In the genomic region with DNA sequence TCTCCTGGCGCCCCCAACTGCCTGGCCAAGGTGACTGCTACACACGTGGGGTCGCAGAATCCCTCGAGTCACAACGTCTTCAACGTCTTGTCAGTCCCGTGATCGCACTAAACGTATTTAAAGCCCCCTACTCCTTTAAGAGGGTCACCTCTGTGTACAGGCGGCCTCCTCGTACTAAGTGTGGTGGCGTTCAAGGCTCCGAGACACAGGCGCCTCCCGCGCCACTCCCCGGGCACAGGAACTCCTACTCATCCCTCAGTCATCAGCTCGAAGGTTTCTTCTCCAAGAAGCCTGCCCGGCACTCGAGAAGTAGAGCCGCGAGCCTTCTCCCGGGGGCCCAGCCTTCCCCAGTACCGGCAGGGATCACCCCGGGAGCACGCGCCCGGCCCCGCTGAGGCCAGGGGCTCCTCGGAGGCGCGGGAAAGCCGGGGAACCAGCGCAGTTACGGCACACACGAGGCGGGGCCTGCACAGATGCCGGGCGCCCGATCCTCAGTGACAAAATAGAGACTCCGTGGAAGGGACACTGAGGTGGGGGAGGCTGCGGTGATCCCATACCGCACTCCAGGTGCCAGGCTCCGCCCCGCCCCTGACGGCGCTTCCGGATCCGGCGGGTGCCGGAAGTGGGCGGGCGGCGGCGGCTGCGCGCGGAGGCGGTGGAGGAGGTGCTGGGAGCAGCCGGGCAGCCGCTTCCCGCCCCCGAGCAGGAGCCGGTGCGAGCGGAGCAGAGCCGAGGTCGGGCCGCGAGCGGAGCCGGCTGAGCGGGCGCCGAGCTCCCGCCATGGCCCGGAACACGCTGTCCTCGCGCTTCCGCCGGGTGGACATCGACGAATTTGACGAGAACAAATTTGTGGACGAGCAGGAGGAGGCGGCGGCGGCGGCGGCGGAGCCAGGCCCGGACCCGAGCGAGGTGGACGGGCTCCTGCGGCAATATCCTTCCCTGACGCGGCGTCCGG, we compare ENCODE assay signal across 8 cellular contexts. TPM values are rescaled to one million over a fixed set of nuclear protein-coding genes. Genes with fewer than 3 reads are reported as not detected.
DNase-seq lines count a peak whose midpoint lies in the region; ATAC-seq and TF ChIP-seq lines count a peak whose summit lies in the region.

No MANE protein-coding gene starts in this region.

- ATAC-seq in DND-41 (ENCODE audit: insufficient read depth, low read depth) (peak; percentile 83), GM21576 (IDR thresholded peaks at IDR 0.05; ENCODE audit: unreplicated experiment) (peak; percentile 44)
- ATAC-seq in natural killer cell treated with Interleukin-12 subunit alpha and Interleukin-12 subunit beta and Interleukin-15 and Interleukin-18, amount 100 ng/mL, for 72 hours, result peak; percentile 79 to 87

- peaks cover 42% of the 10 kb centered on the region for H4K20me1 ChIP-seq in DND-41 (ENCODE audit: insufficient read depth, low read length)

- H3K4me3 Mint-ChIP-seq in natural killer cell treated with Interleukin-12 subunit alpha and Interleukin-12 subunit beta and Interleukin-15 and Interleukin-18, amount 100 ng/mL, for 72 hours, result peak overlapping the region; percentile 97

- peak overlapping the region; percentile 93 for H3K27ac ChIP-seq in DND-41 (ENCODE audit: low read length)
- H3K27ac ChIP-seq in RWPE1, result peak overlapping the region; percentile 99

- H3K9me3 Mint-ChIP-seq in natural killer cell treated with Interleukin-12 subunit alpha and Interleukin-12 subunit beta and Interleukin-15 and Interleukin-18, amount 100 ng/mL, for 72 hours, result no peaks in the 10 kb centered on the region

- peak overlapping the region; percentile 93 for H3K9ac ChIP-seq in DND-41 (ENCODE audit: low read depth, low read length)

- H3K27me3 ChIP-seq in DND-41 (ENCODE audit: insufficient read depth, low read length, poor library complexity), result no peaks in the 10 kb centered on the region

- H3K4me2 ChIP-seq in DND-41 (ENCODE audit: insufficient read depth, low read length), result peak overlapping the region; percentile 90

- peaks cover 60% of the 10 kb centered on the region for H3K79me2 ChIP-seq in DND-41 (ENCODE audit: insufficient read depth, low read length)

- DNase-seq in DND-41 (peak; percentile 91), RWPE1 (ENCODE audit: low spot score) (peak; percentile 98), fibroblast of peridontal ligament (ENCODE audit: extremely low read depth) (peak; percentile 55)
- peak; percentile 82 for DNase-seq in Jurkat, Clone E6-1 (ENCODE audit: low read depth, low spot score)
- peak; percentile 92 for DNase-seq in activated T-helper 9 cell treated with anti-CD3 and anti-CD28 coated beads, Interleukin-2, amount 50 U/mL, for 16 hours (ENCODE audit: low read depth)
- peak; percentile 95 for DNase-seq in natural killer cell treated with Interleukin-12 subunit alpha and Interleukin-12 subunit beta and Interleukin-15 and Interleukin-18, amount 100 ng/mL, for 72 hours (ENCODE audit: low spot score)
- peak; percentile 88 for DNase-seq in stimulated activated naive CD4-positive, alpha-beta T cell treated with Interleukin-2 at 50 U/mL for 16 hours (lab: John Stamatoyannopoulos, UW)

- peaks cover 39% of the 10 kb centered on the region for H3K36me3 ChIP-seq in DND-41 (ENCODE audit: insufficient read depth, low read length)

- CTCF ChIA-PET in RWPE1 (lab: Yijun Ruan, JAX), result interaction anchor here (0.6 to 1.5 kb wide), 3 partner anchors 13 to 97 kb away, joined by 3 to 6 read pairs (median 3); a partner anchor contains a TSS

- peaks cover 37% of the 10 kb centered on the region for H3K4me1 ChIP-seq in DND-41 (ENCODE audit: insufficient read depth, low read length)

- H3K4me1 Mint-ChIP-seq in natural killer cell treated with Interleukin-12 subunit alpha and Interleukin-12 subunit beta and Interleukin-15 and Interleukin-18, amount 100 ng/mL, for 72 hours (ENCODE audit: low read depth in 2 of 2), result peaks cover 49 to 51% of the 10 kb centered on the region in 2 donors

- TF ChIP-seq CTCF in DND-41 (IDR thresholded peaks at IDR 0.05; ENCODE audit: borderline replicate concordance, extremely low read depth, low read length, poor library complexity, severe bottlenecking) (peak; percentile 55), RWPE1 (conservative IDR thresholded peaks at IDR 0.05; ENCODE audit: low read depth) (no peak; the same call in 1 of the 2 replicates)

- peak overlapping the region; percentile 77 for H2AFZ ChIP-seq in DND-41 (ENCODE audit: low read depth, low read length)

- no peaks in the 10 kb centered on the region for H3K27me3 Mint-ChIP-seq in natural killer cell treated with Interleukin-12 subunit alpha and Interleukin-12 subunit beta and Interleukin-15 and Interleukin-18, amount 100 ng/mL, for 72 hours

- POLR2A ChIA-PET in RWPE1 (lab: Yijun Ruan, JAX; ENCODE audit: low non-redundant PET), result interaction anchor here (0.5 to 0.7 kb wide), 4 partner anchors 14 to 99 kb away, joined by 3 read pairs; no protein-coding TSS in a partner anchor

- H3K4me3 ChIP-seq in DND-41 (ENCODE audit: low read depth in 1 of 2, low read length in 2 of 2), result peak overlapping the region; percentile 74 to 92
- H3K4me3 ChIP-seq in Jurkat, Clone E6-1 (ENCODE audit: low read length), result peak overlapping the region; percentile 75

- peak overlapping the region; percentile 99 to 100 for H3K27ac Mint-ChIP-seq in natural killer cell treated with Interleukin-12 subunit alpha and Interleukin-12 subunit beta and Interleukin-15 and Interleukin-18, amount 100 ng/mL, for 72 hours

- peaks cover 26% of the 10 kb centered on the region for H3K36me3 Mint-ChIP-seq in natural killer cell treated with Interleukin-12 subunit alpha and Interleukin-12 subunit beta and Interleukin-15 and Interleukin-18, amount 100 ng/mL, for 72 hours

- no peaks in the 10 kb centered on the region for H3K9me3 ChIP-seq in DND-41 (ENCODE audit: insufficient read depth, low read length, severe bottlenecking)

RNA-seq across cellular contexts. Expression of a gene that starts 6.9 kb away (rescaled TPM):
- polyA plus RNA-seq in Jurkat, Clone E6-1 (2012; ENCODE audit: insufficient read depth, insufficient read length), result 78.2 TPM
- 100 to 1,000 TPM; 215 to 218 TPM for total RNA-seq in natural killer cell treated with Interleukin-12 subunit alpha and Interleukin-12 subunit beta and Interleukin-15 and Interleukin-18, amount 100 ng/mL, for 72 hours

RNA-seq across cellular contexts. Expression of a gene that starts 7.0 kb away (rescaled TPM):
- 2,762 TPM for polyA plus RNA-seq in Jurkat, Clone E6-1 (2012; ENCODE audit: insufficient read depth, insufficient read length)
- 1,000 to 10,000 TPM in 1 of 2 donors, 100 to 1,000 TPM in 1; 983 to 1,578 TPM for total RNA-seq in natural killer cell treated with Interleukin-12 subunit alpha and Interleukin-12 subunit beta and Interleukin-15 and Interleukin-18, amount 100 ng/mL, for 72 hours

RNA-seq across cellular contexts. Expression of a gene that starts 15.5 kb away (rescaled TPM):
- polyA plus RNA-seq in Jurkat, Clone E6-1 (2012; ENCODE audit: insufficient read depth, insufficient read length), result not detected
- total RNA-seq in natural killer cell treated with Interleukin-12 subunit alpha and Interleukin-12 subunit beta and Interleukin-15 and Interleukin-18, amount 100 ng/mL, for 72 hours, result not detected

Comparison
In these comparisons a context has a peak if more than half of its experiments do, and no peak if none do; other contexts are left out.
1. Peak in every context shown above with its lines: DNase-seq, ATAC-seq, H3K4me3 ChIP-seq and H3K27ac ChIP-seq.